ENCODE assay signal across 8 cellular contexts in genomic region chr10:119652361-119652760, GRCh38. TPM values are rescaled to one million over a fixed set of nuclear protein-coding genes. Genes with fewer than 3 reads are reported as not detected.
DNase-seq lines count a peak whose midpoint lies in the region; ATAC-seq, FAIRE-seq and TF ChIP-seq lines count a peak whose summit lies in the region.

No MANE protein-coding gene starts in this region.

- WGBS in K562 (ENCODE audit: insufficient coverage, low coverage, missing lambda C conversion rate), result 0% methylated on average over 3 of the region's 3 CpGs
- WGBS in smooth muscle cell (ENCODE audit: low lambda C conversion rate), result 1% methylated on average over 3 of the region's 3 CpGs

- peaks cover 6% of the 10 kb centered on the region for H3K9me1 ChIP-seq in K562 (ENCODE audit: control insufficient read depth, insufficient read depth, low read length)

- no peak for TF ChIP-seq CTCF in GM13976 (IDR thresholded peaks at IDR 0.05; ENCODE audit: borderline replicate concordance, control extremely low read depth, extremely low read depth, insufficient read depth, missing control alignments)
- TF ChIP-seq CTCF in K562 (IDR thresholded peaks at IDR 0.05 in 2 of 3, conservative IDR thresholded peaks at IDR 0.05 in 1 of 3; ENCODE audit: insufficient read depth in 2 of 3, low read depth in 1 of 3, low read length in 3 of 3), result peak; percentile 18 to 60 (median 43); a peak in 2 of 6 replicates
- TF ChIP-seq CTCF in smooth muscle cell (IDR thresholded peaks at IDR 0.05; ENCODE audit: borderline replicate concordance, insufficient read depth, poor library complexity, severe bottlenecking), result no peak

- BruUV-seq in K562 (replicated peaks; lab: Mats Ljungman, UMichigan), result no TSS peak

- TF ChIP-seq RAD21 in K562 (CRISPR knock-in tag; conservative IDR thresholded peaks at IDR 0.05 in 1 of 2, IDR thresholded peaks at IDR 0.05 in 1 of 2), result peak in 1 of 2 experiments; percentile 32; a peak in 1 of 4 replicates

- CTCF ChIA-PET in K562 (lab: Yijun Ruan, JAX; ENCODE audit: low intra/inter-chr PET ratio), result no interaction called here

- peaks cover 23 to 36% of the 10 kb centered on the region in 2 experiments; a peak in 4 of 5 replicates for H3K4me1 ChIP-seq in K562 (replicated peaks in 1 of 2; ENCODE audit: control insufficient read depth in 2 of 2, insufficient read depth in 2 of 2, low read length in 2 of 2)
- peaks cover 3% of the 10 kb centered on the region for H3K4me1 ChIP-seq in iPS-15b (ENCODE audit: control insufficient read depth, insufficient read depth, low read length)
- H3K4me1 ChIP-seq in smooth muscle cell (ENCODE audit: low read depth), result peaks cover 37% of the 10 kb centered on the region

- H3K9me3 ChIP-seq in K562 (replicated peaks; ENCODE audit: control insufficient read depth, insufficient read depth, low read depth, low read length) (no peaks in the 10 kb centered on the region), iPS-15b (ENCODE audit: control insufficient read depth, insufficient read depth, low read length) (no peaks in the 10 kb centered on the region), smooth muscle cell (replicated peaks; ENCODE audit: low read depth) (no peaks in the 10 kb centered on the region)

- H3K4me2 ChIP-seq in K562 (ENCODE audit: insufficient read depth, low read length), result peak overlapping the region; percentile 77
- peak overlapping the region; percentile 97 for H3K4me2 ChIP-seq in smooth muscle cell

- H3K36me3 ChIP-seq in K562 (ENCODE audit: control insufficient read depth, insufficient read depth, low read length), result peaks cover 32% of the 10 kb centered on the region; the same call in 2 of the 3 replicates
- H3K36me3 ChIP-seq in iPS-15b (ENCODE audit: control insufficient read depth, insufficient read depth, low read length), result no peaks in the 10 kb centered on the region
- no peaks in the 10 kb centered on the region for H3K36me3 ChIP-seq in smooth muscle cell (ENCODE audit: low read depth)

- in situ Hi-C loops in GM13976 (cut with MboI; ENCODE audit: low sequenced_read_pairs, unreplicated experiment) (no loop called here), K562 (cut with MboI) (no loop called here)

- intact Hi-C loops in K562 (cut with micrococcal nuclease), result loop anchor here (1.0 to 10.0 kb wide), 2 partner anchors 35 to 108 kb away; partner anchors contain the start of gene RGS10

- H3K79me2 ChIP-seq in K562 (ENCODE audit: control insufficient read depth, insufficient read depth, low read length), result peaks cover 61% of the 10 kb centered on the region
- peaks cover 55% of the 10 kb centered on the region for H3K79me2 ChIP-seq in smooth muscle cell (ENCODE audit: low read depth)

- peak; percentile 69 for FAIRE-seq in K562 (lab: Jason Lieb, UNC)

- peak overlapping the region; percentile 77 to 98 for H3K9ac ChIP-seq in K562 (ENCODE audit: insufficient read depth in 1 of 2, low read depth in 2 of 2, low read length in 2 of 2)
- H3K9ac ChIP-seq in iPS-15b (ENCODE audit: low read depth, low read length), result peak overlapping the region; percentile 73
- H3K9ac ChIP-seq in smooth muscle cell (ENCODE audit: low read depth), result peak overlapping the region; percentile 97

- DNase-seq in AG08396 (ENCODE audit: low spot score), result peak; percentile 69
- DNase-seq in GM13976 (ENCODE audit: low spot score), result peak; percentile 77
- DNase-seq in NCI-H82 treated with DMSO at 0.1 percent for 48 hours (lab: John Stamatoyannopoulos, UW; ENCODE audit: unreplicated experiment), result peak; percentile 34
- DNase-seq in K562 (ENCODE audit: extremely low read depth in 1 of 4, low spot score in 3 of 4), result peak in 2 of 4 experiments; percentile 55 to 65
- no peak for DNase-seq in smooth muscle cell (lab: John Stamatoyannopoulos, UW; ENCODE audit: unreplicated experiment)
- no peak for DNase-seq in stimulated activated CD4-positive, alpha-beta T cell treated with anti-CD3 and anti-CD28 coated beads, Interleukin-2, amount 100 ng/mL, for 48 hours

- peaks cover 18% of the 10 kb centered on the region for H3F3A ChIP-seq in smooth muscle cell (ENCODE audit: low read depth)

- TF ChIP-seq EP300 in K562 (IDR thresholded peaks at IDR 0.05; ENCODE audit: low read length), result no peak

- H3K4me3 ChIP-seq in K562, result peak overlapping the region; percentile 89
- peak overlapping the region; percentile 76 for H3K4me3 ChIP-seq in iPS-15b (ENCODE audit: low read depth, low read length)
- peak overlapping the region; percentile 98 for H3K4me3 ChIP-seq in smooth muscle cell

- H2AFZ ChIP-seq in K562 (ENCODE audit: low read depth, low read length), result no peak overlapping the region
- no peak overlapping the region for H2AFZ ChIP-seq in smooth muscle cell (ENCODE audit: low read depth)

- ATAC-seq in K562, result peak; percentile 72
- no peak for ATAC-seq in GM19035 (IDR thresholded peaks at IDR 0.05; ENCODE audit: unreplicated experiment)

- H4K20me1 ChIP-seq in K562 (replicated peaks; ENCODE audit: control insufficient read depth, insufficient read depth, low read length) (peaks cover 42% of the 10 kb centered on the region), smooth muscle cell (ENCODE audit: low read depth) (peaks cover 55% of the 10 kb centered on the region)

- peak overlapping the region; percentile 96 for H3K27ac ChIP-seq in K562 (ENCODE audit: extremely low read depth, low read depth, low read length)
- H3K27ac ChIP-seq in smooth muscle cell (ENCODE audit: low read depth), result peak overlapping the region; percentile 92

- H3K27me3 ChIP-seq in K562 (ENCODE audit: control insufficient read depth in 2 of 2, insufficient read depth in 2 of 2, low read length in 2 of 2), result no peaks in the 10 kb centered on the region
- H3K27me3 ChIP-seq in iPS-15b (ENCODE audit: control insufficient read depth, insufficient read depth, low read length), result no peaks in the 10 kb centered on the region
- no peaks in the 10 kb centered on the region for H3K27me3 ChIP-seq in smooth muscle cell (ENCODE audit: low read depth)

- no peak for TF ChIP-seq POLR2A in K562 (conservative IDR thresholded peaks at IDR 0.05)

- POLR2A ChIA-PET in K562 (lab: Yijun Ruan, JAX), result interaction anchor here (1.3 to 2.4 kb wide), 3 partner anchors 11 to 20 kb away, joined by 3 to 8 read pairs (median 4); no protein-coding TSS in a partner anchor

TF ChIP-seq in K562, 482 proteins besides CTCF, POLR2A, EP300 and RAD21 (continues in another document):
- TF ChIP-seq SIN3A (IDR thresholded peaks at IDR 0.05; ENCODE audit: borderline replicate concordance in 2 of 2, control insufficient read depth in 1 of 2, low read depth in 2 of 2, low read length in 2 of 2) (0 out of 4 replicates have a peak, but pooled peaks of 1 of the 2 experiments have one; percentile 51), ZNF584 (CRISPR knock-in tag; IDR thresholded peaks at IDR 0.05; ENCODE audit: low read depth) (no peak), SP1 (CRISPR knock-in tag; IDR thresholded peaks at IDR 0.05) (peak; percentile 14; the same call in 1 of the 2 replicates)

RNA-seq across cellular contexts. Expression of gene BAG3, which starts 1.2 kb away (rescaled TPM):
- total RNA-seq in K562 (2011; cell fraction: chromatin; rRNA removed; ENCODE audit: low replicate concordance), result 6.2 and 7.7 TPM in 2 replicates
- 5.0 and 5.5 TPM in 2 replicates for total RNA-seq in K562 (2011; cell fraction: nucleolus; rRNA removed)
- 4.7 and 5.1 TPM in 2 replicates for total RNA-seq in K562 (2011; cell fraction: nucleoplasm; rRNA removed)
- total RNA-seq in K562 (2014; rRNA removed), result 9.7 and 14.2 TPM in 2 replicates
- total RNA-seq in K562 (2014; rRNA removed; fragmentation: Illumina TruSeq; extraction: Trizol), result 5.3 and 5.7 TPM in 2 replicates
- total RNA-seq in K562 (2015; rRNA removed; fragmentation: Illumina TruSeq; extraction: Trizol), result 7.2 and 9.2 TPM in 2 replicates
- 27.4 and 28.7 TPM in 2 replicates for total RNA-seq in K562 (2021)
- 2.6 and 4.7 TPM in 2 replicates for polyA plus RNA-seq in K562 (2011; rRNA removed)
- 3.8 and 6.1 TPM in 2 replicates for polyA plus RNA-seq in K562 (2011; cell fraction: cytosol; rRNA removed)
- 3.3 and 7.4 TPM in 2 replicates for polyA plus RNA-seq in K562 (2011; cell fraction: nucleus; rRNA removed)
- polyA plus RNA-seq in K562 (2012), result 27.9 and 31.0 TPM in 2 replicates
- 24.7 and 24.8 TPM in 2 replicates for polyA plus RNA-seq in K562 (2014; fragmentation: Illumina TruSeq; extraction: Trizol)
- polyA plus RNA-seq in K562 (2014; fragmentation: Nextera tagmentation; extraction: Ambion mirVana), result 1 to 10 TPM; 3.9 to 4.1 TPM
- 13.1 and 15.3 TPM in 2 replicates for polyA plus RNA-seq in K562 (2014; rRNA removed)
- polyA minus RNA-seq in K562 (2011; rRNA and poly(A)+ RNA removed), result 2.8 and 3.2 TPM in 2 replicates
- 9.2 and 11.0 TPM in 2 replicates for polyA minus RNA-seq in K562 (2011; cell fraction: cytosol; rRNA and poly(A)+ RNA removed)
- polyA minus RNA-seq in K562 (2011; cell fraction: nucleus; rRNA and poly(A)+ RNA removed), result 3.1 and 3.9 TPM in 2 replicates
- total RNA-seq in smooth muscle cell, result 24.4 and 25.5 TPM in 2 replicates
- 70.1 and 73.7 TPM in 2 replicates for polyA plus RNA-seq in smooth muscle cell

RNA-seq across cellular contexts. Expression of gene TIAL1, which starts 55.6 kb away (rescaled TPM):
- total RNA-seq in K562 (2011; cell fraction: chromatin; rRNA removed; ENCODE audit: low replicate concordance), result 198 and 514 TPM in 2 replicates
- 93.2 and 115 TPM in 2 replicates for total RNA-seq in K562 (2011; cell fraction: nucleolus; rRNA removed)
- 178 and 179 TPM in 2 replicates for total RNA-seq in K562 (2011; cell fraction: nucleoplasm; rRNA removed)
- total RNA-seq in K562 (2014; rRNA removed), result 26.0 and 34.0 TPM in 2 replicates
- total RNA-seq in K562 (2014; rRNA removed; fragmentation: Illumina TruSeq; extraction: Trizol), result 53.6 and 58.2 TPM in 2 replicates
- 44.0 and 45.3 TPM in 2 replicates for total RNA-seq in K562 (2015; rRNA removed; fragmentation: Illumina TruSeq; extraction: Trizol)
- total RNA-seq in K562 (2021), result 119 and 126 TPM in 2 replicates
- 113 and 116 TPM in 2 replicates for polyA plus RNA-seq in K562 (2011; rRNA removed)
- polyA plus RNA-seq in K562 (2011; cell fraction: cytosol; rRNA removed), result 19.5 and 43.1 TPM in 2 replicates
- polyA plus RNA-seq in K562 (2011; cell fraction: nucleus; rRNA removed), result 192 and 336 TPM in 2 replicates
- 74.9 and 83.6 TPM in 2 replicates for polyA plus RNA-seq in K562 (2012)
- polyA plus RNA-seq in K562 (2014; fragmentation: Illumina TruSeq; extraction: Trizol), result 101 and 112 TPM in 2 replicates
- 10 to 100 TPM; 22.5 to 30.8 TPM for polyA plus RNA-seq in K562 (2014; fragmentation: Nextera tagmentation; extraction: Ambion mirVana)
- polyA plus RNA-seq in K562 (2014; rRNA removed), result 89.3 and 98.7 TPM in 2 replicates
- 85.9 and 92.3 TPM in 2 replicates for polyA minus RNA-seq in K562 (2011; rRNA and poly(A)+ RNA removed)
- polyA minus RNA-seq in K562 (2011; cell fraction: cytosol; rRNA and poly(A)+ RNA removed), result 30.6 and 32.8 TPM in 2 replicates
- 52.5 and 99.1 TPM in 2 replicates for polyA minus RNA-seq in K562 (2011; cell fraction: nucleus; rRNA and poly(A)+ RNA removed)
- total RNA-seq in smooth muscle cell, result 117 and 118 TPM in 2 replicates
- 40.0 and 53.6 TPM in 2 replicates for polyA plus RNA-seq in smooth muscle cell

Comparison
In these comparisons a context has a peak if more than half of its experiments do, and no peak if none do; other contexts are left out.
1. DNase-seq: peak in AG08396 (single experiment), GM13976 (single experiment) and NCI-H82 treated with DMSO at 0.1 percent for 48 hours (single experiment); none in smooth muscle cell (single experiment) and stimulated activated CD4-positive, alpha-beta T cell treated with anti-CD3 and anti-CD28 coated beads, Interleukin-2, amount 100 ng/mL, for 48 hours (0 of 2).
2. CTCF ChIP-seq: peak in K562 (3 of 3); none in GM13976 (single experiment) and smooth muscle cell (single experiment).
3. Peak in every context shown above with its lines, with median percentiles within 50 percentile points of each other: H3K4me3 ChIP-seq and H3K9ac ChIP-seq.